Comparison of ENCODE assay signal across 13 cellular contexts in genomic region chr5:139571543-139571942, GRCh38. TPM values are rescaled to one million over a fixed set of nuclear protein-coding genes. Genes with fewer than 3 reads are reported as not detected.
A peak's percentile ranks its signal among the peaks of the same experiment; 100 is the strongest.
DNase-seq lines count a peak whose midpoint lies in the region; ATAC-seq and TF ChIP-seq lines count a peak whose summit lies in the region.
"Had no signal": no experiment of that assay in that cellular context is flagged by ENCODE, and none has a peak within 500 bp of the region (broad histone marks: within the 10 kb centered on the region; RNA-seq: fewer than 3 reads in every experiment).

No MANE protein-coding gene starts in this region.

- no peak overlapping the region for H3K4me3 Mint-ChIP-seq in Caco-2 (ENCODE audit: unreplicated experiment)
- H3K4me3 Mint-ChIP-seq in activated T-helper 1 cell treated with anti-CD3 and anti-CD28 coated beads, Interleukin-12 subunit alpha, Interleukin-12 subunit beta, Interleukin-2, Interleukin-4 antibody, amounts not matched to agents 30 ng/mL and 10 ng/mL and 1 ng/mL, durations not matched to agents 14 hours and 24 hours and 36 hours = no peak overlapping the region

- DNase-seq in Caco-2 (no peak), tibial artery (no peak), MG63 (no peak), colonic mucosa (no peak)
- DNase-seq in activated T-helper 1 cell treated with anti-CD3 and anti-CD28 coated beads, Interleukin-12 subunit alpha, Interleukin-12 subunit beta, Interleukin-2, Interleukin-4 antibody, amounts not matched to agents 30 ng/mL and 10 ng/mL and 1 ng/mL, durations not matched to agents 14 hours and 24 hours and 36 hours (ENCODE audit: low spot score) = no peak
- DNase-seq: adrenal gland, esophagus squamous epithelium, psoas muscle, transverse colon had no signal

- H3K36me3 Mint-ChIP-seq in Caco-2 (ENCODE audit: insufficient read depth, unreplicated experiment) = peaks cover 58% of the 10 kb centered on the region
- peaks cover 22% of the 10 kb centered on the region for H3K36me3 Mint-ChIP-seq in activated T-helper 1 cell treated with anti-CD3 and anti-CD28 coated beads, Interleukin-12 subunit alpha, Interleukin-12 subunit beta, Interleukin-2, Interleukin-4 antibody, amounts not matched to agents 30 ng/mL and 10 ng/mL and 1 ng/mL, durations not matched to agents 14 hours and 24 hours and 36 hours (ENCODE audit: low read depth)

- H3K9ac ChIP-seq in BLaER1 = peak overlapping the region; percentile 17; the same call in 1 of the 2 replicates
- peak overlapping the region; percentile 9 for H3K9ac ChIP-seq in mucosa of stomach (ENCODE audit: low read length)
- H3K9ac ChIP-seq in colonic mucosa (ENCODE audit: low read depth in 2 of 2, low read length in 2 of 2) = no peak overlapping the region

- peak overlapping the region; percentile 12; the same call in 1 of the 2 replicates for H3K27ac ChIP-seq in BLaER1
- H3K27ac ChIP-seq in tibial artery = no peak overlapping the region
- no peak overlapping the region for H3K27ac ChIP-seq in colonic mucosa
- H3K27ac ChIP-seq: C4-2B, esophagus squamous epithelium, psoas muscle, transverse colon had no signal

- no peak overlapping the region for H3K4me3 ChIP-seq in BLaER1
- no peak overlapping the region for H3K4me3 ChIP-seq in Caco-2 (ENCODE audit: low read depth, low read length)
- H3K4me3 ChIP-seq in mucosa of stomach (ENCODE audit: low read length) = no peak overlapping the region
- H3K4me3 ChIP-seq in tibial artery = no peak overlapping the region
- H3K4me3 ChIP-seq in MG63 = no peak overlapping the region
- no peak overlapping the region for H3K4me3 ChIP-seq in colonic mucosa
- H3K4me3 ChIP-seq: adrenal gland, esophagus squamous epithelium, psoas muscle, transverse colon had no signal

- H3K27ac Mint-ChIP-seq in Caco-2 (ENCODE audit: unreplicated experiment) = peak overlapping the region; percentile 31
- H3K27ac Mint-ChIP-seq in activated T-helper 1 cell treated with anti-CD3 and anti-CD28 coated beads, Interleukin-12 subunit alpha, Interleukin-12 subunit beta, Interleukin-2, Interleukin-4 antibody, amounts not matched to agents 30 ng/mL and 10 ng/mL and 1 ng/mL, durations not matched to agents 14 hours and 24 hours and 36 hours = peak overlapping the region; percentile 36

- H3K27me3 Mint-ChIP-seq in Caco-2 (ENCODE audit: insufficient read depth, unreplicated experiment) = no peaks in the 10 kb centered on the region
- H3K27me3 Mint-ChIP-seq in activated T-helper 1 cell treated with anti-CD3 and anti-CD28 coated beads, Interleukin-12 subunit alpha, Interleukin-12 subunit beta, Interleukin-2, Interleukin-4 antibody, amounts not matched to agents 30 ng/mL and 10 ng/mL and 1 ng/mL, durations not matched to agents 14 hours and 24 hours and 36 hours (ENCODE audit: insufficient read depth) = no peaks in the 10 kb centered on the region

- CTCF ChIA-PET in Caco-2 (lab: Charles Lee) = no interaction called here

- H3K36me3 ChIP-seq in BLaER1 (peaks cover 75% of the 10 kb centered on the region), Caco-2 (ENCODE audit: control insufficient read depth, insufficient read depth, low read length) (peaks cover 2% of the 10 kb centered on the region; the same call in 1 of the 2 replicates), mucosa of stomach (ENCODE audit: control insufficient read depth, insufficient read depth, low read length) (no peaks in the 10 kb centered on the region), tibial artery (peaks cover 0 to 12% (median 0%) of the 10 kb centered on the region in 3 donors), MG63 (peaks cover 65% of the 10 kb centered on the region), colonic mucosa (no peaks in the 10 kb centered on the region)
- H3K36me3 ChIP-seq: adrenal gland had no signal

- intact Hi-C loops in Caco-2 (cut with micrococcal nuclease; ENCODE audit: unreplicated experiment) (no loop called here), tibial artery (cut with DNase I; ENCODE audit: low total_unique reads) (no loop called here), colonic mucosa (cut with DNase I) (no loop called here)
- intact Hi-C loops in activated T-helper 1 cell treated with anti-CD3 and anti-CD28 coated beads, Interleukin-12 subunit alpha, Interleukin-12 subunit beta, Interleukin-2, Interleukin-4 antibody, amounts not matched to agents 30 ng/mL and 10 ng/mL and 1 ng/mL, durations not matched to agents 14 hours and 24 hours and 36 hours (cut with micrococcal nuclease) = no loop called here

- H3K9me3 Mint-ChIP-seq in Caco-2 (ENCODE audit: unreplicated experiment) = no peaks in the 10 kb centered on the region
- no peaks in the 10 kb centered on the region for H3K9me3 Mint-ChIP-seq in activated T-helper 1 cell treated with anti-CD3 and anti-CD28 coated beads, Interleukin-12 subunit alpha, Interleukin-12 subunit beta, Interleukin-2, Interleukin-4 antibody, amounts not matched to agents 30 ng/mL and 10 ng/mL and 1 ng/mL, durations not matched to agents 14 hours and 24 hours and 36 hours

- POLR2A ChIA-PET in Caco-2 (lab: Charles Lee) = interaction anchor here (0.7 kb wide), 1 partner anchor 152 kb away, joined by 3 read pairs; no protein-coding TSS in a partner anchor

- H4K20me1 ChIP-seq in BLaER1 = peaks cover 100% of the 10 kb centered on the region

- H3K9me3 ChIP-seq in BLaER1 (no peaks in the 10 kb centered on the region), Caco-2 (no peaks in the 10 kb centered on the region), mucosa of stomach (ENCODE audit: control insufficient read depth, low read length) (no peaks in the 10 kb centered on the region), tibial artery (no peaks in the 10 kb centered on the region), MG63 (no peaks in the 10 kb centered on the region), colonic mucosa (no peaks in the 10 kb centered on the region)
- H3K9me3 ChIP-seq: adrenal gland, esophagus squamous epithelium, psoas muscle, transverse colon had no signal

- BruUV-seq in Caco-2 (replicated peaks; lab: Mats Ljungman, UMichigan) = no TSS peak

- TF ChIP-seq CTCF in Caco-2 (IDR thresholded peaks at IDR 0.05; ENCODE audit: insufficient read depth in 1 of 2, low read depth in 1 of 2, low read length in 1 of 2, severe bottlenecking in 1 of 2, unreplicated experiment in 1 of 2) (no peak), tibial artery (IDR thresholded peaks at IDR 0.05) (no peak), colonic mucosa (IDR thresholded peaks at IDR 0.05) (no peak)

- peak overlapping the region; percentile 95 for H3K4me2 ChIP-seq in BLaER1

- no peaks in the 10 kb centered on the region for H3K27me3 ChIP-seq in BLaER1
- no peaks in the 10 kb centered on the region for H3K27me3 ChIP-seq in Caco-2 (replicated peaks; ENCODE audit: control insufficient read depth, insufficient read depth, low read length)
- no peaks in the 10 kb centered on the region for H3K27me3 ChIP-seq in mucosa of stomach (ENCODE audit: control insufficient read depth, insufficient read depth, low read length)
- H3K27me3 ChIP-seq in tibial artery = no peaks in the 10 kb centered on the region
- H3K27me3 ChIP-seq in MG63 = no peaks in the 10 kb centered on the region
- H3K27me3 ChIP-seq in colonic mucosa = no peaks in the 10 kb centered on the region
- H3K27me3 ChIP-seq: adrenal gland, esophagus squamous epithelium, transverse colon had no signal

- no peak for ATAC-seq in GM21367 (IDR thresholded peaks at IDR 0.05; ENCODE audit: unreplicated experiment)
- ATAC-seq: psoas muscle had no signal

- H3K4me1 ChIP-seq in BLaER1 (peaks cover 90% of the 10 kb centered on the region), Caco-2 (0 out of 2 replicates have a peak, but pooled peaks cover 3% of the 10 kb centered on the region), mucosa of stomach (ENCODE audit: control insufficient read depth, insufficient read depth, low read length) (peaks cover 9% of the 10 kb centered on the region), tibial artery (peaks cover 0 to 75% (median 36%) of the 10 kb centered on the region in 4 donors), colonic mucosa (no peaks in the 10 kb centered on the region)

- peaks cover 14% of the 10 kb centered on the region for H3K4me1 Mint-ChIP-seq in Caco-2 (ENCODE audit: low read depth, unreplicated experiment)
- H3K4me1 Mint-ChIP-seq in activated T-helper 1 cell treated with anti-CD3 and anti-CD28 coated beads, Interleukin-12 subunit alpha, Interleukin-12 subunit beta, Interleukin-2, Interleukin-4 antibody, amounts not matched to agents 30 ng/mL and 10 ng/mL and 1 ng/mL, durations not matched to agents 14 hours and 24 hours and 36 hours (ENCODE audit: low read depth) = peaks cover 61% of the 10 kb centered on the region

RNA-seq across cellular contexts. Expression of gene UBE2D2, which starts 10.4 kb away (rescaled TPM):
- total RNA-seq in Caco-2 (2022) (192 and 193 TPM in 2 replicates), colonic mucosa (100 to 1,000 TPM; 146 to 155 TPM)
- 251 and 265 TPM in 2 replicates for total RNA-seq in activated T-helper 1 cell treated with anti-CD3 and anti-CD28 coated beads, Interleukin-12 subunit alpha, Interleukin-12 subunit beta, Interleukin-2, Interleukin-4 antibody, amounts not matched to agents 30 ng/mL and 10 ng/mL and 1 ng/mL, durations not matched to agents 14 hours and 24 hours and 36 hours
- total RNA-seq in MG63 (2014; rRNA removed; shearing (Covaris generic); ENCODE audit: low replicate concordance) = 104 and 187 TPM in 2 replicates

Comparison
In these comparisons a context has a peak if more than half of its experiments do, and no peak if none do; other contexts are left out.
1. H3K9ac ChIP-seq: peak in BLaER1 (single experiment) and mucosa of stomach (single experiment); none in colonic mucosa (0 of 2).